In the genomic region with DNA sequence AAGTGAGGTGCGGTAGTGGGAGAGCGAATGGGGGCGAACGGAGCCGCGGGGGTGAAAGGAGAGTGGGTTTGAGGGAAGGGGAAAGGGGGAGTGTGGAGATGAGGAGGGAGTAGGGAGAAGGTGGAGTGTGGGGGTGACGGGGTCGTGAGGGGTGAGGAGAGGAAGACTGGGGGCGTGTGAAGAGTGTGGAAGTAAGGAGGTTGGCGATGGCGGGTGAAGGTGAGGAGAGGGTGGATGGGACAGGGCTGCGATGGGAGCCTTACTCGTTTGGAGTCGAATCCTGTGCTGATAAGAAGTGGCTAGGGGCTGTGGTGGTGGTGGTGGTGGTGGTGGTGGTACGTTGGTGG, we compare ENCODE assay signal across 8 cellular contexts.
DNase-seq lines count a peak whose midpoint lies in the region; ATAC-seq and TF ChIP-seq lines count a peak whose summit lies in the region.
"Not testable (repeated sequence)": the region's sequence is repeated elsewhere in the genome, so short reads cannot be mapped to it uniquely, and the experiment has no call there.

No MANE protein-coding gene starts in this region.

- CTCF ChIA-PET in activated B cell treated with CpG ODN at 0.5 μM for 24 hours (lab: Charles Lee) = not testable (repeated sequence)

- not testable (repeated sequence) for H4K8ac ChIP-seq in mesendoderm (ENCODE audit: low read depth, low read length)

- not testable (repeated sequence) for H3K27ac Mint-ChIP-seq in activated B cell treated with CpG ODN at 0.5 μM for 24 hours; glutamatergic neuron (ENCODE audit: unreplicated experiment)

- H3K79me1 ChIP-seq in mesendoderm (ENCODE audit: low read length) = not testable (repeated sequence)

- POLR2A ChIA-PET in activated B cell treated with CpG ODN at 0.5 μM for 24 hours (lab: Charles Lee) = not testable (repeated sequence)

- intact Hi-C loops in activated B cell treated with CpG ODN at 0.5 μM for 24 hours (cut with micrococcal nuclease) = not testable (repeated sequence)

- H3K4ac ChIP-seq in mesendoderm (ENCODE audit: low read depth, low read length) = not testable (repeated sequence)

- in situ Hi-C loops in brain microvascular endothelial cell (cut with HindIII; ENCODE audit: low pct_ligation_motif_present, low sequenced_read_pairs) = not testable (repeated sequence)

- no CpG with 5 or more reads among the region's 15 CpGs for WGBS in mesendoderm (ENCODE audit: extremely low coverage, insufficient coverage, low lambda C conversion rate)

- not testable (repeated sequence) for H3K79me2 ChIP-seq in mesendoderm (ENCODE audit: control insufficient read depth, insufficient read depth, low read length)

- H3K9ac ChIP-seq in HUES6 (ENCODE audit: low read length) (peak overlapping the region; percentile 48), mesendoderm (ENCODE audit: low read length) (peak overlapping the region; percentile 50)
- H3K9ac ChIP-seq in skeletal muscle satellite cell (ENCODE audit: low read depth, low read length) = not testable (repeated sequence)

- ATAC-seq in GM21515 (IDR thresholded peaks at IDR 0.05; ENCODE audit: unreplicated experiment) = peak; percentile 16
- ATAC-seq in activated B cell treated with CpG ODN at 0.5 μM for 24 hours (ENCODE audit: low read depth) = not testable (repeated sequence)

- not testable (repeated sequence) for H3K36me3 ChIP-seq in HUES6 (ENCODE audit: control insufficient read depth, insufficient read depth, low read length); brain microvascular endothelial cell (replicated peaks); mesendoderm (ENCODE audit: control insufficient read depth, insufficient read depth, low read length); skeletal muscle satellite cell (ENCODE audit: insufficient read depth, low read length)

- not testable (repeated sequence) for H2BK120ac ChIP-seq in mesendoderm (ENCODE audit: low read depth, low read length)

- not testable (repeated sequence) for DNase-seq in AG10803 (ENCODE audit: low read depth); activated B cell treated with CpG ODN at 0.5 μM for 24 hours; brain microvascular endothelial cell; glutamatergic neuron
- peak; percentile 0 for DNase-seq in mesendoderm

- H3K4me2 ChIP-seq in mesendoderm (ENCODE audit: low read length) = not testable (repeated sequence)
- H3K4me2 ChIP-seq in skeletal muscle satellite cell (ENCODE audit: low read length) = peak overlapping the region; percentile 72

- H3K4me1 Mint-ChIP-seq in activated B cell treated with CpG ODN at 0.5 μM for 24 hours; glutamatergic neuron (ENCODE audit: low read depth, unreplicated experiment): not testable (repeated sequence)

- H2BK15ac ChIP-seq in mesendoderm (replicated peaks; ENCODE audit: low read depth) = not testable (repeated sequence)

- not testable (repeated sequence) for H3K9me3 ChIP-seq in HUES6 (ENCODE audit: control insufficient read depth, insufficient read depth, low read depth, low read length); skeletal muscle satellite cell (replicated peaks; ENCODE audit: low read length)

- not testable (repeated sequence) for TF ChIP-seq CTCF in AG10803 (conservative IDR thresholded peaks at IDR 0.05; ENCODE audit: low read length); activated B cell treated with CpG ODN at 0.5 μM for 24 hours (IDR thresholded peaks at IDR 0.05); brain microvascular endothelial cell (IDR thresholded peaks at IDR 0.05; ENCODE audit: low read depth, low read length, missing control alignments); glutamatergic neuron (IDR thresholded peaks at IDR 0.05; ENCODE audit: partially characterized antibody, unreplicated experiment)

- H3K56ac ChIP-seq in mesendoderm (ENCODE audit: low read length) = peak overlapping the region; percentile 34

- H3K23ac ChIP-seq in mesendoderm (ENCODE audit: low read length) = not testable (repeated sequence)

- H3K27ac ChIP-seq in HUES6 (ENCODE audit: low read depth, low read length); brain microvascular endothelial cell; mesendoderm (ENCODE audit: low read depth, low read length): not testable (repeated sequence)

- H2BK5ac ChIP-seq in mesendoderm (ENCODE audit: low read length) = not testable (repeated sequence)

- H2AK5ac ChIP-seq in mesendoderm (ENCODE audit: low read length) = not testable (repeated sequence)

- not testable (repeated sequence) for H3K27me3 ChIP-seq in HUES6 (ENCODE audit: control insufficient read depth, insufficient read depth, low read length); brain microvascular endothelial cell (replicated peaks); mesendoderm (ENCODE audit: insufficient read depth, low read length, poor library complexity); skeletal muscle satellite cell (ENCODE audit: control insufficient read depth, insufficient read depth, low read length)

- not testable (repeated sequence) for H3K9me3 Mint-ChIP-seq in activated B cell treated with CpG ODN at 0.5 μM for 24 hours; glutamatergic neuron (ENCODE audit: unreplicated experiment)

- H3K4me3 Mint-ChIP-seq in activated B cell treated with CpG ODN at 0.5 μM for 24 hours (peak overlapping the region; percentile 81), glutamatergic neuron (ENCODE audit: unreplicated experiment) (peak overlapping the region; percentile 93)

- H3K4me3 ChIP-seq in AG10803 (ENCODE audit: low read length) (peak overlapping the region; percentile 48), HUES6 (ENCODE audit: low read depth, low read length) (peak overlapping the region; percentile 62), brain microvascular endothelial cell (ENCODE audit: low read depth, low read length) (peak overlapping the region; percentile 50), skeletal muscle satellite cell (ENCODE audit: low read length) (peak overlapping the region; percentile 64)
- H3K4me3 ChIP-seq in mesendoderm (ENCODE audit: low read length) = not testable (repeated sequence)

- H3K27me3 Mint-ChIP-seq in activated B cell treated with CpG ODN at 0.5 μM for 24 hours; glutamatergic neuron (ENCODE audit: unreplicated experiment): not testable (repeated sequence)

- H3K18ac ChIP-seq in mesendoderm (ENCODE audit: low read length) = not testable (repeated sequence)

- H4K5ac ChIP-seq in mesendoderm (ENCODE audit: low read length) = not testable (repeated sequence)

- H3K4me1 ChIP-seq in HUES6 (ENCODE audit: control insufficient read depth, insufficient read depth, low read length); mesendoderm (ENCODE audit: control insufficient read depth, low read depth, low read length); skeletal muscle satellite cell (ENCODE audit: control insufficient read depth, insufficient read depth, low read length): not testable (repeated sequence)

- not testable (repeated sequence) for H3K36me3 Mint-ChIP-seq in activated B cell treated with CpG ODN at 0.5 μM for 24 hours (ENCODE audit: low read depth); glutamatergic neuron (ENCODE audit: unreplicated experiment)
